In genomic region chr9:125189011-125189360, GRCh38 we compare ENCODE assay signal across 8 cellular contexts. TPM values are rescaled to one million over a fixed set of nuclear protein-coding genes. Genes with fewer than 3 reads are reported as not detected.
DNase-seq lines count a peak whose midpoint lies in the region; ATAC-seq and TF ChIP-seq lines count a peak whose summit lies in the region.

No MANE protein-coding gene starts in this region.

- peak overlapping the region; percentile 88 to 90 (median 89) for H3K27ac ChIP-seq in body of pancreas
- H3K27ac ChIP-seq in layer of hippocampus (ENCODE audit: low read depth, low read length) = peak overlapping the region; percentile 90

- TF ChIP-seq CTCF in GM12864 (IDR thresholded peaks at IDR 0.05; ENCODE audit: low read depth, low read length, missing control alignments) (no peak), body of pancreas (IDR thresholded peaks at IDR 0.05) (no peak)

- ATAC-seq in HG02610 (IDR thresholded peaks at IDR 0.05; ENCODE audit: unreplicated experiment) (peak; percentile 15), body of pancreas (no peak)

- 0% methylated on average over 7 to 26 of the region's 26 CpGs for WGBS in body of pancreas, 2 donors

- intact Hi-C loops in body of pancreas (cut with DNase I) = no loop called here

- no peaks in the 10 kb centered on the region for H3K9me3 ChIP-seq in body of pancreas

- H3K36me3 ChIP-seq in body of pancreas (replicated peaks in 1 of 2; ENCODE audit: insufficient read depth in 1 of 2, low read depth in 2 of 2) = no peaks in the 10 kb centered on the region

- DNase-seq in GM12864 (ENCODE audit: low read depth) (no peak), OCI-M1 (lab: John Stamatoyannopoulos, UW) (peak; percentile 39), body of pancreas (peak in 2 of 4 donors; percentile 22 to 28), A172 (ENCODE audit: low spot score) (no peak), NCI-H748 (lab: John Stamatoyannopoulos, UW; ENCODE audit: unreplicated experiment) (no peak)
- peak; percentile 60 for DNase-seq in stimulated activated CD8-positive, alpha-beta memory T cell treated with anti-CD3 and anti-CD28 coated beads, Interleukin-4, amount 100 ng/mL, for 48 hours

- TF ChIP-seq POLR2A in body of pancreas (IDR thresholded peaks at IDR 0.05) = no peak

- peaks cover 35% of the 10 kb centered on the region for H3K4me1 ChIP-seq in body of pancreas

- H3K4me3 ChIP-seq in GM12864 (ENCODE audit: low read depth, low read length) = peak overlapping the region; percentile 77
- H3K4me3 ChIP-seq in body of pancreas = peak overlapping the region; percentile 75 to 95

- H3K27me3 ChIP-seq in body of pancreas = no peaks in the 10 kb centered on the region
- no peaks in the 10 kb centered on the region for H3K27me3 ChIP-seq in layer of hippocampus (ENCODE audit: control insufficient read depth, insufficient read depth, low read length)

RNA-seq across cellular contexts. Expression of gene PPP6C, which starts 0.6 kb away (rescaled TPM):
- 10 to 100 TPM; 13.8 to 19.5 TPM for total RNA-seq in body of pancreas
- total RNA-seq in A172 (2014; rRNA removed; shearing (Covaris generic)) = 86.9 and 92.2 TPM in 2 replicates

RNA-seq across cellular contexts. Expression of gene RABEPK, which starts 11.4 kb away (rescaled TPM):
- 1 to 10 TPM; 4.3 to 6.7 TPM for total RNA-seq in body of pancreas
- total RNA-seq in A172 (2014; rRNA removed; shearing (Covaris generic)) = 32.2 and 41.7 TPM in 2 replicates

RNA-seq across cellular contexts. Expression of gene SCAI, which starts 45.7 kb away (rescaled TPM):
- 1 to 10 TPM; 6.7 to 7.6 TPM for total RNA-seq in body of pancreas
- total RNA-seq in A172 (2014; rRNA removed; shearing (Covaris generic)) = 6.4 and 10.1 TPM in 2 replicates

RNA-seq across cellular contexts. Expression of gene HSPA5, which starts 52.2 kb away (rescaled TPM):
- 100 to 1,000 TPM in 1 of 2 donors, 10 to 100 TPM in 1; 78.6 to 170 TPM for total RNA-seq in body of pancreas
- 77.5 and 93.5 TPM in 2 replicates for total RNA-seq in A172 (2014; rRNA removed; shearing (Covaris generic))

Comparison
In these comparisons a context has a peak if more than half of its experiments do, and no peak if none do; other contexts are left out.
1. DNase-seq: peak in OCI-M1 (single experiment) and stimulated activated CD8-positive, alpha-beta memory T cell treated with anti-CD3 and anti-CD28 coated beads, Interleukin-4, amount 100 ng/mL, for 48 hours (single experiment); none in GM12864 (single experiment), A172 (single experiment) and NCI-H748 (single experiment).